In the genomic region with DNA sequence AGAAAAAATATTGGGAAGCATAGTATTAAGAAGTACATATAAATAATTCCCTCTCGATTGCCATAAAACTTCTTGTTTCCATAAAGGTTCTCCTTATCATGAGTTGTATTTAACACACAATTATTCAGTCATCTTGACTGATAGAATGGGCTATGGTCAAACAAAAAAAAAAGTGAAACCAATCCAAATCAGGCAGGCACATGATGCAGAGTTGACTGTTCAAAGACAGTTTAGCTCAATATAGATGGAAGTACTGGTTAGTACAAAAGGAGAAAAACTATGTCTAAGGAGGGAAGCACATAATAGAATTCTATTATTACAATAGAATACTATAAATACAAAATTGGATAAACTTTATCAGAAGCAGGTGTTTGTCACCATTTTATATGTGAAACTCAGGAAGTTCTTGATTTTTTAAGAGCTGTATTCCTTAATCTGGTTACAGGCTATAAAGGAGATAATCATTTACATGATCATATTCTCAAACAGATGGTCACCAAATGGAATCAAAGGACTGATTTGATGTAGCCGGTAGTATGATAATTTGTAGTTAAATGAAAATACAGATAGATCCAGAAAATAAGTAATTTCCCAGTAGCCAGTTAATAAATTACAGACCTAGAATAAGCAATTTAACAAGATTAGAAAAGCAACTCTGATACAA, we compare ENCODE assay signal across 20 cellular contexts. TPM values are rescaled to one million over a fixed set of nuclear protein-coding genes. Genes with fewer than 3 reads are reported as not detected.
A peak's percentile ranks its signal among the peaks of the same experiment; 100 is the strongest.
DNase-seq lines count a peak whose midpoint lies in the region; ATAC-seq and TF ChIP-seq lines count a peak whose summit lies in the region.
"Had no signal": no experiment of that assay in that cellular context is flagged by ENCODE, and none has a peak within 500 bp of the region (broad histone marks: within the 10 kb centered on the region; RNA-seq: fewer than 3 reads in every experiment).

No MANE protein-coding gene starts in this region.

- no peaks in the 10 kb centered on the region for H3K9me2 ChIP-seq in SK-N-SH

- TF ChIP-seq EP300 in SK-N-SH (IDR thresholded peaks at IDR 0.05; ENCODE audit: borderline replicate concordance in 1 of 2, low read depth in 1 of 2, low read length in 1 of 2): peak in 1 of 2 experiments; percentile 71; a peak in 2 of 4 replicates

- H3K4me1 ChIP-seq in A673 (ENCODE audit: insufficient read depth, low read length, poor library complexity, severe bottlenecking): peaks cover 30% of the 10 kb centered on the region
- peaks cover 0 to 4% of the 10 kb centered on the region in 2 experiments; a peak in 2 of 4 replicates for H3K4me1 ChIP-seq in SK-N-SH (ENCODE audit: control insufficient read depth in 1 of 2, insufficient read depth in 2 of 2, low read depth in 1 of 2, low read length in 1 of 2)
- H3K4me1 ChIP-seq: SJCRH30 had no signal

- ATAC-seq in GM18867 (IDR thresholded peaks at IDR 0.05; ENCODE audit: unreplicated experiment) (peak; percentile 62), HG02885 (IDR thresholded peaks at IDR 0.05; ENCODE audit: poor library complexity, unreplicated experiment) (peak; percentile 53)
- ATAC-seq in activated CD4-positive, CD25-positive, alpha-beta regulatory T cell treated with anti-CD3 and anti-CD28 coated beads, Interleukin-2, amount 50 U/mL, for 24 hours: no peak

- no peak overlapping the region for H2AFZ ChIP-seq in SK-N-SH (ENCODE audit: low read depth)
- H2AFZ ChIP-seq: PC-9 had no signal

- H3K9ac ChIP-seq in SK-N-SH: no peak overlapping the region

- no peaks in the 10 kb centered on the region for H3K79me2 ChIP-seq in SK-N-SH (ENCODE audit: insufficient read depth)

- WGBS in SK-N-SH (ENCODE audit: low lambda C conversion rate): 62% methylated on average over 2 of the region's 2 CpGs

- no peak for TF ChIP-seq RAD21 in SK-N-SH (IDR thresholded peaks at IDR 0.05; ENCODE audit: low read length)

- H3K4me3 ChIP-seq in A673 (ENCODE audit: low read depth, low read length, poor library complexity, severe bottlenecking) (no peak overlapping the region), SK-N-SH (ENCODE audit: low read depth in 2 of 2, low read length in 1 of 2) (no peak overlapping the region)
- H3K4me3 ChIP-seq: PC-9, SJCRH30 had no signal

- no peaks in the 10 kb centered on the region for H3K36me3 ChIP-seq in A673 (ENCODE audit: insufficient read depth, low read length, poor library complexity, severe bottlenecking)
- H3K36me3 ChIP-seq in SK-N-SH (replicated peaks in 1 of 2; ENCODE audit: control insufficient read depth in 1 of 2, insufficient read depth in 2 of 2, low read length in 1 of 2): peaks cover 0 to 2% of the 10 kb centered on the region in 2 experiments

- no peaks in the 10 kb centered on the region for H4K20me1 ChIP-seq in SK-N-SH (ENCODE audit: insufficient read depth)

- peak; percentile 36 for DNase-seq in A673 (ENCODE audit: low spot score)
- peak; percentile 15 for DNase-seq in SK-N-SH
- no peak for DNase-seq in Ammon's horn (ENCODE audit: low spot score)
- no peak for DNase-seq in OCI-M2 (lab: John Stamatoyannopoulos, UW; ENCODE audit: unreplicated experiment)
- DNase-seq in DMS79 (lab: John Stamatoyannopoulos, UW): no peak
- DNase-seq: C1 segment of cervical spinal cord, DMS 273 treated with DMSO at 0.1 percent for 48 hours, IMR-90, Kasumi-1, NCI-H1105 treated with DMSO at 0.1 percent for 48 hours, NCI-H1694 treated with DMSO at 0.1 percent for 48 hours, NCI-H2107, NCI-H2227 treated with DMSO at 0.1 percent for 48 hours, NCI-H526 treated with DMSO at 0.1 percent for 48 hours, PC-9, SJCRH30 had no signal

- no peaks in the 10 kb centered on the region for H3F3A ChIP-seq in SK-N-SH (replicated peaks; ENCODE audit: insufficient read depth)

- TF ChIP-seq CTCF in A673 (conservative IDR thresholded peaks at IDR 0.05; ENCODE audit: low read depth, low read length) (no peak), SK-N-SH (IDR thresholded peaks at IDR 0.05) (no peak)

- intact Hi-C loops in A673 (cut with micrococcal nuclease; ENCODE audit: unreplicated experiment): no loop called here

- POLR2A ChIA-PET in A673 (lab: Charles Lee; ENCODE audit: low non-redundant PET) (no interaction called here), SK-N-SH (lab: Yijun Ruan, JAX) (no interaction called here)

- no TSS peak for BruUV-seq in A673 (replicated peaks; lab: Mats Ljungman, UMichigan)

- H3K4me2 ChIP-seq in SK-N-SH: no peak overlapping the region
- H3K4me2 ChIP-seq: PC-9 had no signal

- no peak overlapping the region for H3K27ac ChIP-seq in A673 (ENCODE audit: low read depth, low read length, poor library complexity, severe bottlenecking)
- H3K27ac ChIP-seq in SK-N-SH (ENCODE audit: low read depth in 2 of 2, low read length in 1 of 2): no peak overlapping the region; a peak in 1 of 4 replicates
- H3K27ac ChIP-seq: PC-9, SJCRH30 had no signal

- CTCF ChIA-PET in A673 (lab: Charles Lee): no interaction called here
- CTCF ChIA-PET in SK-N-SH (lab: Yijun Ruan, JAX): interaction anchor here (0.9 to 2.3 kb wide), 3 partner anchors 10 to 603 kb away, joined by 4 to 9 read pairs (median 4); no protein-coding TSS in a partner anchor

- H3K9me3 ChIP-seq in A673 (ENCODE audit: low read depth, low read length, poor library complexity, severe bottlenecking) (no peaks in the 10 kb centered on the region), SK-N-SH (no peaks in the 10 kb centered on the region)
- H3K9me3 ChIP-seq: SJCRH30 had no signal

- no peaks in the 10 kb centered on the region for H3K27me3 ChIP-seq in A673 (replicated peaks; ENCODE audit: insufficient read depth, low read depth, low read length, poor library complexity)
- no peaks in the 10 kb centered on the region for H3K27me3 ChIP-seq in SK-N-SH (ENCODE audit: insufficient read depth)
- H3K27me3 ChIP-seq: SJCRH30 had no signal

TF ChIP-seq in SK-N-SH, 30 proteins besides CTCF, POLR2A, EP300 and RAD21:
- no peak for TF ChIP-seq TEAD4 (IDR thresholded peaks at IDR 0.05; ENCODE audit: borderline replicate concordance, insufficient read depth)
- peak; percentile 47; the same call in 1 of the 2 replicates for TF ChIP-seq GATA2 (CRISPR knock-in tag; IDR thresholded peaks at IDR 0.05)
- TF ChIP-seq RCOR1 (IDR thresholded peaks at IDR 0.05; ENCODE audit: low read length): peak; percentile 69; the same call in 1 of the 2 replicates

RNA-seq across cellular contexts. Expression of gene CALCRL, which starts 18.2 kb away (rescaled TPM):
- total RNA-seq in A673 (2021): 2.8 and 3.1 TPM in 2 replicates
- 0.44 and 0.97 TPM in 2 replicates for polyA plus RNA-seq in SK-N-SH (2012; rRNA removed)
- 0.71 and 0.85 TPM in 2 replicates for polyA plus RNA-seq in SK-N-SH (2012; cell fraction: cytosol; rRNA removed)
- 0.28 and 0.62 TPM in 2 replicates for polyA plus RNA-seq in SK-N-SH (2012; cell fraction: nucleus; rRNA removed)
- total RNA-seq: HT-29 had no signal

Comparison
In these comparisons a context has a peak if more than half of its experiments do, and no peak if none do; other contexts are left out.
1. DNase-seq: peak in A673 (single experiment) and SK-N-SH (single experiment); none in Ammon's horn (single experiment), OCI-M2 (single experiment) and DMS79 (single experiment).
2. ATAC-seq: peak in GM18867 (single experiment) and HG02885 (single experiment); none in activated CD4-positive, CD25-positive, alpha-beta regulatory T cell treated with anti-CD3 and anti-CD28 coated beads, Interleukin-2, amount 50 U/mL, for 24 hours (0 of 2).